Comparison of ENCODE assay signal across 11 cellular contexts in the genomic region with DNA sequence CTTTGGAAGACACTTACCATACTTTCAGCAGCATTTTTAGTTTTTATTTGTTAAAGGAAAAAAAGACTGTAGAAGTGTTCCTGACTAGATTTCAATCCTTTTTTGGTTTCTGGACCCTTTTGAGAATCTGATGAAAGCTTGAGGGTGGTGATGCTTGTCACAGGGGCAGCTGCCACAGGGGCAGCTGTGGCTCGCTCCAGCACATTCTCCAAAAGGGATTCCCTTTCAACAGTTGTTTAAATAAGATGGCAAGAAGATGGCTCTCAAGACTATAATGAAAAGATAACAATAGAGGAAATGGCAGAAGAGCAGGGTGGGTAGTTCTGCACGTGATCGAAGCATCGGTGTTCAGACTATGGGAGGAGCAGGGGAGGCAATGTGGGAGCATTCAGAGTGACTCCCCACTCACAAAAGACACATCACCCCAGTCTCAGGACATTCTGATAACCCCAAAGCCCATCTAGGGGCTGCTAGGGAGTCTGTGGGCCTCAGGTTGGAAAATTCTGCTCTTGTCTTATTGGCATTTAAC.
DNase-seq lines count a peak whose midpoint lies in the region; ATAC-seq and TF ChIP-seq lines count a peak whose summit lies in the region.
"Had no signal": no experiment of that assay in that cellular context is flagged by ENCODE, and none has a peak within 500 bp of the region (broad histone marks: within the 10 kb centered on the region; RNA-seq: fewer than 3 reads in every experiment).

No MANE protein-coding gene starts in this region.

- H3K27ac Mint-ChIP-seq in activated naive CD4-positive, alpha-beta T cell treated with anti-CD3 and anti-CD28 coated beads, Interleukin-2, amount 50 U/mL, for 24 hours: peak overlapping the region; percentile 98
- H3K27ac Mint-ChIP-seq in activated naive CD8-positive, alpha-beta T cell treated with anti-CD3 and anti-CD28 coated beads, Interleukin-2, amount 50 U/mL, for 24 hours: peak overlapping the region; percentile 95

- no peaks in the 10 kb centered on the region for H3K27me3 Mint-ChIP-seq in activated naive CD4-positive, alpha-beta T cell treated with anti-CD3 and anti-CD28 coated beads, Interleukin-2, amount 50 U/mL, for 24 hours
- no peaks in the 10 kb centered on the region for H3K27me3 Mint-ChIP-seq in activated naive CD8-positive, alpha-beta T cell treated with anti-CD3 and anti-CD28 coated beads, Interleukin-2, amount 50 U/mL, for 24 hours

- peaks cover 29% of the 10 kb centered on the region for H3K36me3 Mint-ChIP-seq in activated naive CD4-positive, alpha-beta T cell treated with anti-CD3 and anti-CD28 coated beads, Interleukin-2, amount 50 U/mL, for 24 hours
- peaks cover 26% of the 10 kb centered on the region for H3K36me3 Mint-ChIP-seq in activated naive CD8-positive, alpha-beta T cell treated with anti-CD3 and anti-CD28 coated beads, Interleukin-2, amount 50 U/mL, for 24 hours (ENCODE audit: low read depth)

- peaks cover 95% of the 10 kb centered on the region for H3K4me1 Mint-ChIP-seq in activated naive CD4-positive, alpha-beta T cell treated with anti-CD3 and anti-CD28 coated beads, Interleukin-2, amount 50 U/mL, for 24 hours
- H3K4me1 Mint-ChIP-seq in activated naive CD8-positive, alpha-beta T cell treated with anti-CD3 and anti-CD28 coated beads, Interleukin-2, amount 50 U/mL, for 24 hours: peaks cover 96% of the 10 kb centered on the region

- DNase-seq in activated naive CD4-positive, alpha-beta T cell treated with Interleukin-2 at 50 U/mL for 16 hours: no peak
- DNase-seq in activated naive CD8-positive, alpha-beta T cell treated with anti-CD3 and anti-CD28 coated beads, Interleukin-2, amount 50 U/mL, for 24 hours: no peak
- DNase-seq in erythroblast (lab: John Stamatoyannopoulos, UW) (no peak), NCI-H226 (no peak), NCI-H2171 treated with DMSO at 0.1 percent for 48 hours (lab: John Stamatoyannopoulos, UW) (no peak), NCI-H69 (lab: John Stamatoyannopoulos, UW) (no peak)
- DNase-seq: amygdala; stimulated activated CD4-positive, alpha-beta T cell treated with anti-CD3 and anti-CD28 coated beads, Interleukin-12 subunit alpha, Interleukin-12 subunit beta, amount 100 ng/mL, for 4 hours; upper lobe of right lung had no signal

- H3K4me3 Mint-ChIP-seq in activated naive CD4-positive, alpha-beta T cell treated with anti-CD3 and anti-CD28 coated beads, Interleukin-2, amount 50 U/mL, for 24 hours: peak overlapping the region; percentile 82
- peak overlapping the region; percentile 68 for H3K4me3 Mint-ChIP-seq in activated naive CD8-positive, alpha-beta T cell treated with anti-CD3 and anti-CD28 coated beads, Interleukin-2, amount 50 U/mL, for 24 hours

- TF ChIP-seq POLR2A in erythroblast (IDR thresholded peaks at IDR 0.05; ENCODE audit: low read length): no peak

- H3K9me3 Mint-ChIP-seq in activated naive CD4-positive, alpha-beta T cell treated with anti-CD3 and anti-CD28 coated beads, Interleukin-2, amount 50 U/mL, for 24 hours: no peaks in the 10 kb centered on the region
- no peaks in the 10 kb centered on the region for H3K9me3 Mint-ChIP-seq in activated naive CD8-positive, alpha-beta T cell treated with anti-CD3 and anti-CD28 coated beads, Interleukin-2, amount 50 U/mL, for 24 hours

- ATAC-seq in HG03432 (IDR thresholded peaks at IDR 0.05; ENCODE audit: unreplicated experiment): peak; percentile 6
- no peak for ATAC-seq in activated naive CD8-positive, alpha-beta T cell treated with anti-CD3 and anti-CD28 coated beads, Interleukin-2, amount 50 U/mL, for 24 hours
